In genomic region chr11:73218830-73219215, GRCh38 we compare ENCODE assay signal across 9 cellular contexts. TPM values are rescaled to one million over a fixed set of nuclear protein-coding genes. Genes with fewer than 3 reads are reported as not detected.
A peak's percentile ranks its signal among the peaks of the same experiment; 100 is the strongest.
DNase-seq lines count a peak whose midpoint lies in the region; ATAC-seq and TF ChIP-seq lines count a peak whose summit lies in the region.
"Had no signal": no experiment of that assay in that cellular context is flagged by ENCODE, and none has a peak within 500 bp of the region (broad histone marks: within the 10 kb centered on the region; RNA-seq: fewer than 3 reads in every experiment).

No MANE protein-coding gene starts in this region.

- 66% methylated on average over 9 of the region's 9 CpGs for WGBS in thymus

- DNase-seq in NT2/D1 (ENCODE audit: low read depth, low spot score) = no peak
- DNase-seq in mucosa of descending colon = peak in 1 of 3 donors; percentile 24
- DNase-seq in NCI-H510A treated with DMSO at 0.1 percent for 48 hours (lab: John Stamatoyannopoulos, UW) = no peak
- DNase-seq in CD4-positive, alpha-beta T cell = no peak
- DNase-seq in CD4-positive, alpha-beta memory T cell = no peak
- DNase-seq: SJCRH30 had no signal

- H3K27ac Mint-ChIP-seq in CD4-positive, alpha-beta T cell = no peak overlapping the region
- no peak overlapping the region for H3K27ac Mint-ChIP-seq in CD4-positive, alpha-beta memory T cell

- CTCF ChIA-PET in CD4-positive, alpha-beta T cell (lab: Charles Lee) = no interaction called here
- CTCF ChIA-PET in CD4-positive, alpha-beta memory T cell (lab: Charles Lee; ENCODE audit: partially characterized antibody) = no interaction called here

- intact Hi-C loops in mucosa of descending colon (cut with DNase I, micrococcal nuclease) = no loop called here
- intact Hi-C loops in CD4-positive, alpha-beta T cell (cut with DNase I, micrococcal nuclease) = no loop called here
- intact Hi-C loops in CD4-positive, alpha-beta memory T cell (cut with micrococcal nuclease) = no loop called here

- H3K4me3 Mint-ChIP-seq in CD4-positive, alpha-beta T cell = no peak overlapping the region
- peak overlapping the region in 4 of 8 donors; percentile 10 to 70 (median 54) for H3K4me3 Mint-ChIP-seq in CD4-positive, alpha-beta memory T cell

- ATAC-seq in mucosa of descending colon = no peak
- no peak for ATAC-seq in CD4-positive, alpha-beta T cell (ENCODE audit: poor library complexity)

- H3K9me3 ChIP-seq in NT2/D1 (ENCODE audit: insufficient read depth, low read length) (no peaks in the 10 kb centered on the region), duodenal mucosa (ENCODE audit: control insufficient read depth in 1 of 2, low read length in 2 of 2) (no peaks in the 10 kb centered on the region), mucosa of descending colon (no peaks in the 10 kb centered on the region), thymus (ENCODE audit: control insufficient read depth) (no peaks in the 10 kb centered on the region)
- H3K9me3 ChIP-seq in CD4-positive, alpha-beta T cell (ENCODE audit: control insufficient read depth, low read length) = no peaks in the 10 kb centered on the region
- no peaks in the 10 kb centered on the region for H3K9me3 ChIP-seq in CD4-positive, alpha-beta memory T cell (ENCODE audit: control insufficient read depth in 1 of 2, low read length in 2 of 2)
- H3K9me3 ChIP-seq: MG63, SJCRH30 had no signal

- H3K27me3 Mint-ChIP-seq in CD4-positive, alpha-beta T cell = peaks cover 33% of the 10 kb centered on the region
- H3K27me3 Mint-ChIP-seq in CD4-positive, alpha-beta memory T cell = peaks cover 10 to 18% of the 10 kb centered on the region in 2 donors

- POLR2A ChIA-PET in CD4-positive, alpha-beta T cell (lab: Charles Lee) = no interaction called here
- POLR2A ChIA-PET in CD4-positive, alpha-beta memory T cell (lab: Charles Lee; ENCODE audit: partially characterized antibody) = no interaction called here

- H3K4me1 ChIP-seq in NT2/D1 (ENCODE audit: insufficient read depth, insufficient read length) (peaks cover 2% of the 10 kb centered on the region), duodenal mucosa (ENCODE audit: control insufficient read depth in 1 of 2, insufficient read depth in 2 of 2, low read length in 2 of 2) (peaks cover 11 to 24% of the 10 kb centered on the region in 2 donors), mucosa of descending colon (ENCODE audit: low read depth) (peaks cover 14% of the 10 kb centered on the region), thymus (ENCODE audit: control insufficient read depth, insufficient read depth, low read length) (no peaks in the 10 kb centered on the region)
- H3K4me1 ChIP-seq in CD4-positive, alpha-beta memory T cell (ENCODE audit: insufficient read depth, low read length) = no peaks in the 10 kb centered on the region

- H3K9me3 Mint-ChIP-seq in CD4-positive, alpha-beta T cell = no peaks in the 10 kb centered on the region
- H3K9me3 Mint-ChIP-seq in CD4-positive, alpha-beta memory T cell = no peaks in the 10 kb centered on the region

- H3K4me3 ChIP-seq in NT2/D1 (ENCODE audit: insufficient read length, low read depth) = peak overlapping the region; percentile 46
- H3K4me3 ChIP-seq in duodenal mucosa (ENCODE audit: low read depth in 1 of 2, low read length in 2 of 2) = peak overlapping the region; percentile 76 to 80
- peak overlapping the region; percentile 17 for H3K4me3 ChIP-seq in mucosa of descending colon
- H3K4me3 ChIP-seq in thymus (ENCODE audit: low read length) = peak overlapping the region; percentile 36
- H3K4me3 ChIP-seq in CD4-positive, alpha-beta memory T cell (ENCODE audit: low read length in 2 of 2) = no peak overlapping the region
- H3K4me3 ChIP-seq: SJCRH30 had no signal

- H3K9ac ChIP-seq in NT2/D1 (ENCODE audit: insufficient read length, low read depth) = peak overlapping the region; percentile 67
- H3K9ac ChIP-seq in duodenal mucosa (ENCODE audit: low read depth in 1 of 2, low read length in 2 of 2) = peak overlapping the region; percentile 62 to 79

- no peaks in the 10 kb centered on the region for H3K36me3 ChIP-seq in NT2/D1 (ENCODE audit: insufficient read depth, insufficient read length, low read length)
- H3K36me3 ChIP-seq in duodenal mucosa (ENCODE audit: control insufficient read depth in 1 of 2, insufficient read depth in 2 of 2, low read length in 2 of 2) = no peaks in the 10 kb centered on the region
- H3K36me3 ChIP-seq in mucosa of descending colon (ENCODE audit: low read depth) = no peaks in the 10 kb centered on the region
- H3K36me3 ChIP-seq in thymus (ENCODE audit: control insufficient read depth, insufficient read depth) = no peaks in the 10 kb centered on the region
- no peaks in the 10 kb centered on the region for H3K36me3 ChIP-seq in CD4-positive, alpha-beta memory T cell (ENCODE audit: insufficient read depth, low read length)
- H3K36me3 ChIP-seq: MG63, SJCRH30 had no signal

- peaks cover 43% of the 10 kb centered on the region for H3K27me3 ChIP-seq in NT2/D1 (ENCODE audit: insufficient read depth, insufficient read length)
- peaks cover 0 to 5% of the 10 kb centered on the region in 2 donors for H3K27me3 ChIP-seq in duodenal mucosa (ENCODE audit: control insufficient read depth in 1 of 2, insufficient read depth in 2 of 2, low read length in 2 of 2)
- H3K27me3 ChIP-seq in thymus (ENCODE audit: control insufficient read depth, insufficient read depth) = peaks cover 12% of the 10 kb centered on the region
- H3K27me3 ChIP-seq in CD4-positive, alpha-beta T cell (ENCODE audit: control insufficient read depth, insufficient read depth, low read length) = peaks cover 20% of the 10 kb centered on the region
- no peaks in the 10 kb centered on the region for H3K27me3 ChIP-seq in CD4-positive, alpha-beta memory T cell (ENCODE audit: insufficient read depth, low read length)
- H3K27me3 ChIP-seq: MG63, SJCRH30 had no signal

- H3K27ac ChIP-seq in duodenal mucosa (ENCODE audit: low read depth, low read length) (no peak overlapping the region), thymus (ENCODE audit: low read depth) (no peak overlapping the region)
- H3K27ac ChIP-seq in CD4-positive, alpha-beta T cell (ENCODE audit: low read depth, low read length) = no peak overlapping the region
- H3K27ac ChIP-seq in CD4-positive, alpha-beta memory T cell (ENCODE audit: low read depth, low read length) = no peak overlapping the region
- H3K27ac ChIP-seq: SJCRH30 had no signal

- no peak for TF ChIP-seq CTCF in mucosa of descending colon (IDR thresholded peaks at IDR 0.05)
- no peak for TF ChIP-seq CTCF in CD4-positive, alpha-beta T cell (IDR thresholded peaks at IDR 0.05)

- peaks cover 15% of the 10 kb centered on the region for H3K4me1 Mint-ChIP-seq in CD4-positive, alpha-beta T cell (ENCODE audit: low read depth)
- peaks cover 0 to 16% (median 5%) of the 10 kb centered on the region in 4 donors for H3K4me1 Mint-ChIP-seq in CD4-positive, alpha-beta memory T cell

- H3K36me3 Mint-ChIP-seq in CD4-positive, alpha-beta T cell (ENCODE audit: low read depth) = no peaks in the 10 kb centered on the region
- no peaks in the 10 kb centered on the region for H3K36me3 Mint-ChIP-seq in CD4-positive, alpha-beta memory T cell

RNA-seq across cellular contexts. Expression of gene P2RY2, which starts 0.7 kb away (rescaled TPM):
- total RNA-seq in mucosa of descending colon = 10 to 100 TPM in 2 of 3 donors, 1 to 10 TPM in 1; 7.6 to 20.6 (median 14.5) TPM
- 0.75 TPM for polyA plus RNA-seq in thymus
- not detected for total RNA-seq in CD4-positive, alpha-beta T cell
- total RNA-seq in CD4-positive, alpha-beta memory T cell = not detected
- polyA plus RNA-seq in CD4-positive, alpha-beta memory T cell = not detected
- total RNA-seq: SJCRH30 had no signal

RNA-seq across cellular contexts. Expression of gene P2RY6, which starts 53.3 kb away (rescaled TPM):
- 1 to 10 TPM; 1.9 to 4.3 (median 2.8) TPM for total RNA-seq in mucosa of descending colon
- 2.9 TPM for polyA plus RNA-seq in thymus
- total RNA-seq in CD4-positive, alpha-beta T cell = not detected
- under 1 TPM; 0.61 to 0.87 TPM for total RNA-seq in CD4-positive, alpha-beta memory T cell
- polyA plus RNA-seq in CD4-positive, alpha-beta memory T cell = not detected
- total RNA-seq: SJCRH30 had no signal

Comparison
In these comparisons a context has a peak if more than half of its experiments do, and no peak if none do; other contexts are left out.
1. H3K4me3 ChIP-seq: peak in NT2/D1 (single experiment), duodenal mucosa (2 of 2), mucosa of descending colon (single experiment) and thymus (single experiment); none in CD4-positive, alpha-beta memory T cell (0 of 2).
2. RNA of gene P2RY2, which starts 0.7 kb away (total RNA-seq): 7.6 to 20.6 TPM in mucosa of descending colon; not detected in CD4-positive, alpha-beta T cell and not detected in CD4-positive, alpha-beta memory T cell; every median in the first group is over 4 times any median in the second.